10 cellular contexts compared by ENCODE assay signal in genomic region chr12:121788176-121788818, GRCh38. TPM values are rescaled to one million over a fixed set of nuclear protein-coding genes. Genes with fewer than 3 reads are reported as not detected.
DNase-seq lines count a peak whose midpoint lies in the region; ATAC-seq and TF ChIP-seq lines count a peak whose summit lies in the region.
"Had no signal": no experiment of that assay in that cellular context is flagged by ENCODE, and none has a peak within 500 bp of the region (broad histone marks: within the 10 kb centered on the region; RNA-seq: fewer than 3 reads in every experiment).

No MANE protein-coding gene starts in this region.

- peak overlapping the region; percentile 94 for H3K4me3 Mint-ChIP-seq in activated T-cell treated with anti-CD3 and anti-CD28 coated beads, Interleukin-2, amount 50 U/mL, for 4 hours
- no peak overlapping the region for H3K4me3 Mint-ChIP-seq in dendritic cell treated with granulocyte-macrophage colony-stimulating factor and Interleukin-4, amounts not matched to agents 40 ng/mL and 50 ng/mL, for 4 days
- peak overlapping the region; percentile 90 to 96 for H3K4me3 Mint-ChIP-seq in stimulated activated naive B cell treated with anti-CD40 and anti-IgM and Interleukin-4, amounts not matched to agents 10 μg/mL and 1 μg/mL and 100 μg/mL, for 72 hours
- H3K4me3 Mint-ChIP-seq: neural crest cell had no signal

- H3K9me3 ChIP-seq in PC-9 (ENCODE audit: insufficient read depth, low read depth) (no peaks in the 10 kb centered on the region), mammary epithelial cell (replicated peaks; ENCODE audit: insufficient read depth, low read length) (no peaks in the 10 kb centered on the region)

- H3K27me3 ChIP-seq in PC-9 (ENCODE audit: insufficient read depth, low read depth) = no peaks in the 10 kb centered on the region
- H3K27me3 ChIP-seq in mammary epithelial cell (ENCODE audit: insufficient read depth, low read length) = no peaks in the 10 kb centered on the region

- peaks cover 22% of the 10 kb centered on the region for H3K36me3 Mint-ChIP-seq in activated T-cell treated with anti-CD3 and anti-CD28 coated beads, Interleukin-2, amount 50 U/mL, for 4 hours (ENCODE audit: insufficient read depth)
- peaks cover 33% of the 10 kb centered on the region for H3K36me3 Mint-ChIP-seq in dendritic cell treated with granulocyte-macrophage colony-stimulating factor and Interleukin-4, amounts not matched to agents 40 ng/mL and 50 ng/mL, for 4 days (ENCODE audit: low read depth)
- peaks cover 52 to 75% of the 10 kb centered on the region in 2 donors for H3K36me3 Mint-ChIP-seq in stimulated activated naive B cell treated with anti-CD40 and anti-IgM and Interleukin-4, amounts not matched to agents 10 μg/mL and 1 μg/mL and 100 μg/mL, for 72 hours

- CTCF ChIA-PET in PC-9 (lab: Charles Lee) = interaction anchor here (0.6 kb wide), 1 partner anchor 569 kb away, joined by 4 read pairs; no protein-coding TSS in a partner anchor
- CTCF ChIA-PET in mammary epithelial cell (lab: Charles Lee; ENCODE audit: low non-redundant PET) = no interaction called here

- no peak overlapping the region for H3K9ac ChIP-seq in mammary epithelial cell (ENCODE audit: insufficient read depth, low read length)

- H3K4me1 Mint-ChIP-seq in activated T-cell treated with anti-CD3 and anti-CD28 coated beads, Interleukin-2, amount 50 U/mL, for 4 hours (ENCODE audit: low read depth) = peaks cover 80% of the 10 kb centered on the region
- peaks cover 85% of the 10 kb centered on the region for H3K4me1 Mint-ChIP-seq in dendritic cell treated with granulocyte-macrophage colony-stimulating factor and Interleukin-4, amounts not matched to agents 40 ng/mL and 50 ng/mL, for 4 days (ENCODE audit: low read depth)
- peaks cover 54 to 94% of the 10 kb centered on the region in 2 donors for H3K4me1 Mint-ChIP-seq in stimulated activated naive B cell treated with anti-CD40 and anti-IgM and Interleukin-4, amounts not matched to agents 10 μg/mL and 1 μg/mL and 100 μg/mL, for 72 hours

- BruUV-seq in PC-9 (replicated peaks; lab: Mats Ljungman, UMichigan) = no TSS peak
- BruUV-seq in mammary epithelial cell (replicated peaks; lab: Mats Ljungman, UMichigan) = no TSS peak

- H2AFZ ChIP-seq in PC-9 = no peak overlapping the region
- H2AFZ ChIP-seq in mammary epithelial cell (ENCODE audit: low read depth, low read length) = no peak overlapping the region

- peak overlapping the region; percentile 100 for H3K27ac Mint-ChIP-seq in dendritic cell treated with granulocyte-macrophage colony-stimulating factor and Interleukin-4, amounts not matched to agents 40 ng/mL and 50 ng/mL, for 4 days
- peak overlapping the region; percentile 99 for H3K27ac Mint-ChIP-seq in stimulated activated naive B cell treated with anti-CD40 and anti-IgM and Interleukin-4, amounts not matched to agents 10 μg/mL and 1 μg/mL and 100 μg/mL, for 72 hours

- H4K20me1 ChIP-seq in PC-9 (ENCODE audit: insufficient read depth) (no peaks in the 10 kb centered on the region), mammary epithelial cell (ENCODE audit: insufficient read depth, low read length) (no peaks in the 10 kb centered on the region)

- H3K36me3 ChIP-seq in PC-9 (ENCODE audit: low read depth) (peaks cover 18% of the 10 kb centered on the region; the same call in 1 of the 2 replicates), mammary epithelial cell (ENCODE audit: insufficient read depth, low read length) (no peaks in the 10 kb centered on the region)

- in situ Hi-C loops in mammary epithelial cell (cut with MboI; ENCODE audit: low sequenced_read_pairs in 2 of 2) = no loop called here

- no peak for DNase-seq in activated T-cell treated with anti-CD3 and anti-CD28 coated beads, Interleukin-2, amount 50 U/mL, for 4 hours
- no peak for DNase-seq in activated T-cell treated with anti-CD3 and anti-CD28 coated beads, Interleukin-2, amount 50 U/mL, for 1 hour
- peak in 1 of 2 experiments; percentile 84 for DNase-seq in PC-9
- DNase-seq in stimulated activated naive B cell treated with anti-CD40 and anti-IgM and Interleukin-4, amounts not matched to agents 10 μg/mL and 1 μg/mL and 100 μg/mL, for 72 hours = no peak
- no peak for DNase-seq in mammary epithelial cell
- DNase-seq in cerebellum (ENCODE audit: low spot score) = no peak
- no peak for DNase-seq in HPDE6-E6E7 (ENCODE audit: extremely low spot score)
- DNase-seq: EL had no signal

- peak overlapping the region; percentile 21; the same call in 1 of the 2 replicates for H3K4me3 ChIP-seq in PC-9
- H3K4me3 ChIP-seq in mammary epithelial cell (replicated peaks in 1 of 3; ENCODE audit: insufficient read depth in 1 of 3, low read depth in 2 of 3, low read length in 3 of 3) = no peak overlapping the region

- no peaks in the 10 kb centered on the region for H3K9me2 ChIP-seq in PC-9 (ENCODE audit: insufficient read depth)

- peaks cover 78% of the 10 kb centered on the region for H3K4me1 ChIP-seq in PC-9 (replicated peaks; ENCODE audit: insufficient read depth)
- peaks cover 29% of the 10 kb centered on the region for H3K4me1 ChIP-seq in mammary epithelial cell (ENCODE audit: insufficient read depth, low read length)

- H3K9me3 Mint-ChIP-seq in activated T-cell treated with anti-CD3 and anti-CD28 coated beads, Interleukin-2, amount 50 U/mL, for 4 hours = no peaks in the 10 kb centered on the region
- no peaks in the 10 kb centered on the region for H3K9me3 Mint-ChIP-seq in dendritic cell treated with granulocyte-macrophage colony-stimulating factor and Interleukin-4, amounts not matched to agents 40 ng/mL and 50 ng/mL, for 4 days
- H3K9me3 Mint-ChIP-seq in stimulated activated naive B cell treated with anti-CD40 and anti-IgM and Interleukin-4, amounts not matched to agents 10 μg/mL and 1 μg/mL and 100 μg/mL, for 72 hours = peaks cover 0 to 3% of the 10 kb centered on the region in 2 donors
- H3K9me3 Mint-ChIP-seq: neural crest cell had no signal

- H3K27me3 Mint-ChIP-seq in activated T-cell treated with anti-CD3 and anti-CD28 coated beads, Interleukin-2, amount 50 U/mL, for 4 hours (ENCODE audit: low read depth) = no peaks in the 10 kb centered on the region
- H3K27me3 Mint-ChIP-seq in dendritic cell treated with granulocyte-macrophage colony-stimulating factor and Interleukin-4, amounts not matched to agents 40 ng/mL and 50 ng/mL, for 4 days = no peaks in the 10 kb centered on the region
- no peaks in the 10 kb centered on the region for H3K27me3 Mint-ChIP-seq in stimulated activated naive B cell treated with anti-CD40 and anti-IgM and Interleukin-4, amounts not matched to agents 10 μg/mL and 1 μg/mL and 100 μg/mL, for 72 hours

- intact Hi-C loops in PC-9 (cut with micrococcal nuclease; ENCODE audit: unreplicated experiment) = no loop called here
- intact Hi-C loops in dendritic cell treated with granulocyte-macrophage colony-stimulating factor and Interleukin-4, amounts not matched to agents 40 ng/mL and 50 ng/mL, for 4 days (cut with micrococcal nuclease) = no loop called here
- intact Hi-C loops in mammary epithelial cell (cut with micrococcal nuclease) = no loop called here

- POLR2A ChIA-PET in PC-9 (lab: Charles Lee; ENCODE audit: unreplicated experiment) = interaction anchor here (0.6 kb wide), 1 partner anchor 23 kb away, joined by 23 read pairs; no protein-coding TSS in a partner anchor

- dilution Hi-C loops in mammary epithelial cell (cut with HindIII; ENCODE audit: low sequenced_read_pairs) = loop anchor here (5.0 kb wide), 3 partner anchors 34 to 94 kb away; no protein-coding TSS in a partner anchor

- H3F3A ChIP-seq in PC-9 (ENCODE audit: insufficient read depth, low read depth) = peaks cover 89% of the 10 kb centered on the region

- ATAC-seq in activated T-cell treated with anti-CD3 and anti-CD28 coated beads, Interleukin-2, amount 50 U/mL, for 4 hours = no peak
- ATAC-seq in stimulated activated naive B cell treated with anti-CD40 and anti-IgM and Interleukin-4, amounts not matched to agents 10 μg/mL and 1 μg/mL and 100 μg/mL, for 72 hours (replicated peaks) = peak in 1 of 2 donors; percentile 10

- WGBS in mammary epithelial cell (ENCODE audit: low coverage, missing lambda C conversion rate) = 100% methylated on average over 2 of the region's 7 CpGs

- no peak for TF ChIP-seq CTCF in PC-9 (conservative IDR thresholded peaks at IDR 0.05)
- no peak for TF ChIP-seq CTCF in mammary epithelial cell (conservative IDR thresholded peaks at IDR 0.05 in 1 of 2, IDR thresholded peaks at IDR 0.05 in 1 of 2; ENCODE audit: extremely low read depth in 1 of 2, insufficient read depth in 1 of 2, low read depth in 1 of 2, low read length in 2 of 2)

- peak overlapping the region; percentile 93 for H3K4me2 ChIP-seq in PC-9
- H3K4me2 ChIP-seq in mammary epithelial cell (ENCODE audit: insufficient read depth, low read depth, low read length) = no peak overlapping the region

- H3K27ac ChIP-seq in PC-9 (peak overlapping the region; percentile 100), mammary epithelial cell (ENCODE audit: insufficient read depth, low read depth, low read length) (no peak overlapping the region)

- H3K79me2 ChIP-seq in PC-9 (ENCODE audit: low read depth) = peaks cover 89% of the 10 kb centered on the region
- no peaks in the 10 kb centered on the region for H3K79me2 ChIP-seq in mammary epithelial cell (ENCODE audit: insufficient read depth, low read length)

RNA-seq across cellular contexts. Expression of gene RHOF, which starts 5.2 kb away (rescaled TPM):
- 10 to 100 TPM; 80.7 to 94.6 (median 85.8) TPM for total RNA-seq in activated T-cell treated with anti-CD3 and anti-CD28 coated beads, Interleukin-2, amount 50 U/mL, for 4 hours
- total RNA-seq in PC-9 (2021) (132 and 179 TPM in 2 replicates), mammary epithelial cell (1 to 10 TPM; 4.4 to 6.2 TPM), cerebellum (16.5 TPM)
- polyA plus RNA-seq in mammary epithelial cell = 1.4 TPM
- polyA minus RNA-seq in mammary epithelial cell = 0.26 TPM

RNA-seq across cellular contexts. Expression of gene SETD1B, which starts 15.5 kb away (rescaled TPM):
- 10 to 100 TPM; 30.4 to 32.7 (median 31.7) TPM for total RNA-seq in activated T-cell treated with anti-CD3 and anti-CD28 coated beads, Interleukin-2, amount 50 U/mL, for 4 hours
- 16.4 and 22.6 TPM in 2 replicates for total RNA-seq in PC-9 (2021)
- total RNA-seq in mammary epithelial cell = 10 to 100 TPM in 1 of 2 donors, 1 to 10 TPM in 1; 4.3 to 16.0 TPM
- 0.94 TPM for polyA plus RNA-seq in mammary epithelial cell
- 5.4 TPM for polyA minus RNA-seq in mammary epithelial cell
- 3.8 TPM for total RNA-seq in cerebellum
